ENCODE assay signal across 18 cellular contexts in the genomic region with DNA sequence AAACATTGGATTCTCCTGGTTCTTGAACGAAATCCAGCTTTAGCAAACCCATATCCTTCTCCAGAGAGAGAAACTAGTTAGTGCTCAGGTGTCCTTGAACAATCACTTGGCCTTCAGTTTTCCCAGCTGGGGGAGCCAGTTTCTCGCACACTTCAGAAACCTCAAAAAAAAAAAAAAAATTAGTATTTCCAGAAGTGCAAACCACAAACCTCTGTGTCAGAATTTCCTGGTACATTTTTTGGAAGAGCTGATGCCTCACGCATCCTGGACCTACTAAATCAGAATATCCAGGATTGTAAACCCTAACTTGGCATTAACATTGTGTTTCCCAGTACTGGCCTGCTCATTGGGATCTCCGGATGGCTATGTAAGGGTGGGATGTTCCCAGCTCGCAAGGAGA.
"Had no signal": no experiment of that assay in that cellular context is flagged by ENCODE, and none has a peak within 500 bp of the region (broad histone marks: within the 10 kb centered on the region; RNA-seq: fewer than 3 reads in every experiment).

No MANE protein-coding gene starts in this region.

- H3K4me3 ChIP-seq: adrenal gland, dorsolateral prefrontal cortex, hepatocyte, neural progenitor cell, pancreas, stomach, thoracic aorta, upper lobe of right lung had no signal

- DNase-seq: activated CD4-positive, alpha-beta memory T cell treated with anti-CD3 and anti-CD28 coated beads for 36 hours; activated CD4-positive, alpha-beta T cell treated with anti-CD3 and anti-CD28 coated beads for 36 hours; activated effector memory CD4-positive, alpha-beta T cell treated with Interleukin-2 at 50 U/mL for 16 hours; activated T-cell treated with anti-CD3 and anti-CD28 coated beads, Interleukin-2, amount 50 U/mL, for 4 hours; adrenal gland; dorsolateral prefrontal cortex; endodermal cell; naive B cell; pancreas; SK-N-SH; small intestine; stomach; T-cell; T1000; upper lobe of right lung had no signal
